9 cellular contexts compared by ENCODE assay signal in the genomic region with DNA sequence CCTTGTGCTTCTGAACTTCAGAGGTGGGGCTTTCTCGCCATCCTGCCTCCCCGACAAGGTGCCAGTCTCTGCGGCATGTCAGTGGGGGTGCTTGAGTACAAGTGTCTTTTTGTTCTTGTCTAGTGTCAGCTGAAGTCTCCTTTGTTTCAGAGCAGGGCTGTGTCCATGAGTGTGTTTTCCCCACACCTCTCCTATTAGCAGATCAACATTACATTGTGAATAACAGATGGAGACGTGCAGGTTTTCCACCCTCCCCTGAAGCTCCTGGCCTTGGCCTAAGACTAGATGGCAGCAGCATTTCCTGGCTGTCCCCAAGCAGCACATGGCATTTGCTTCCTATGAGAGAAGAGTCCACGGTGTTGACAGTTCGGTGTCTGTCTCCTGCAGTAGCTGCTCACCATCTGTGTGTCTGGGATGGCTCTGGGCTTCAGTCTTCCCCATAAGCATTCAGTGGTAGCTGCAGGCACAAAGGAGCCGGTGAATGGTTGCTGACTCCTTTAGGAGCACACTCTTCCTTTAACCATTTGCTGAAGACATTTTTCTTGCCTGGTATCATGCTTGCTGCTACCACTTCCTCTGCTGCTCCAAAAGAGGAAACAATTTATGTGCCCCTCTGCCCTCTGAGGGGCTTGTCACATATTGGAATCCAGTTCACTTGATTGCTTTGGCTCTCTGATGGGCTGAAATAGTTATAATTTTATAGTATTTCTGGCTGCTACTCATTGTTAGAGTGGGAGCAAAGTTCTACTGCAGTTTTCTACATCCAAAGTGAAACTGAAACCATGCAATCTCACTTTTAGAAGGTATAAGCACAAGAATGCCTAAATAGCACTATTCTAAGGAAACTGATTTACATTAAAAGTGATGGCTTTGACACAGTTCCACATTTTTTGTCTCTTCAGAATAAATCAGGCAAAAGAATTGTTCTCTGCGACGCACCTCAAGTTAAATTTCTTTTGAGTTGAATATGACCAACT.
DNase-seq lines count a peak whose midpoint lies in the region; ATAC-seq lines count a peak whose summit lies in the region.
"Had no signal": no experiment of that assay in that cellular context is flagged by ENCODE, and none has a peak within 500 bp of the region (broad histone marks: within the 10 kb centered on the region; RNA-seq: fewer than 3 reads in every experiment).

No MANE protein-coding gene starts in this region.

- no peak overlapping the region for H3K4ac ChIP-seq in mesendoderm (ENCODE audit: low read depth, low read length)

- ATAC-seq in GM19395 (IDR thresholded peaks at IDR 0.05; ENCODE audit: unreplicated experiment), result no peak

- no peak overlapping the region for H3K18ac ChIP-seq in mesendoderm (ENCODE audit: low read length)

- H2AFZ ChIP-seq in Karpas-422 (ENCODE audit: low read length), result 0 out of 2 replicates have a peak overlapping the region, but pooled peaks have one; percentile 14

- H3K79me2 ChIP-seq in Karpas-422 (ENCODE audit: low read length) (no peaks in the 10 kb centered on the region), mesendoderm (ENCODE audit: control insufficient read depth, insufficient read depth, low read length) (no peaks in the 10 kb centered on the region)

- DNase-seq in DMS153 (lab: John Stamatoyannopoulos, UW), result peak; percentile 39
- no peak for DNase-seq in Karpas-422
- DNase-seq in effector memory CD4-positive, alpha-beta T cell, result no peak
- DNase-seq in occipital lobe (lab: John Stamatoyannopoulos, UW), result peak; percentile 35
- no peak for DNase-seq in NCI-H2107 treated with DMSO at 0.1 percent for 48 hours (lab: John Stamatoyannopoulos, UW; ENCODE audit: unreplicated experiment)
- no peak for DNase-seq in mesendoderm
- no peak for DNase-seq in stimulated activated CD4-positive, alpha-beta T cell treated with anti-CD3 and anti-CD28 coated beads, Interleukin-4, amount 100 ng/mL, for 24 hours
- DNase-seq: NCI-H1694 treated with DMSO at 0.1 percent for 48 hours had no signal

- H3K27ac ChIP-seq in Karpas-422 (ENCODE audit: low read length) (no peak overlapping the region), mesendoderm (ENCODE audit: low read depth, low read length) (no peak overlapping the region)
- H3K27ac ChIP-seq in effector memory CD4-positive, alpha-beta T cell (ENCODE audit: insufficient read depth, low read length, poor library complexity, severe bottlenecking), result no peak overlapping the region

- H2BK5ac ChIP-seq in mesendoderm (ENCODE audit: low read length), result no peak overlapping the region

- H3K23ac ChIP-seq in mesendoderm (ENCODE audit: low read length), result no peak overlapping the region

- H4K5ac ChIP-seq in mesendoderm (ENCODE audit: low read length), result no peak overlapping the region

- no peak overlapping the region for H2BK15ac ChIP-seq in mesendoderm (replicated peaks; ENCODE audit: low read depth)

- H3K27me3 ChIP-seq in Karpas-422 (ENCODE audit: low read length), result no peaks in the 10 kb centered on the region
- H3K27me3 ChIP-seq in effector memory CD4-positive, alpha-beta T cell (replicated peaks; ENCODE audit: control insufficient read depth, insufficient read depth, low read length, poor library complexity, severe bottlenecking), result no peaks in the 10 kb centered on the region
- no peaks in the 10 kb centered on the region for H3K27me3 ChIP-seq in mesendoderm (ENCODE audit: insufficient read depth, low read length, poor library complexity)

- no peaks in the 10 kb centered on the region for H3K36me3 ChIP-seq in Karpas-422 (ENCODE audit: insufficient read depth, low read length)
- H3K36me3 ChIP-seq in effector memory CD4-positive, alpha-beta T cell (ENCODE audit: control insufficient read depth, insufficient read depth, low read length), result no peaks in the 10 kb centered on the region
- H3K36me3 ChIP-seq in mesendoderm (ENCODE audit: control insufficient read depth, insufficient read depth, low read length), result no peaks in the 10 kb centered on the region

- no peak overlapping the region; the same call in 1 of the 2 replicates for H3K4me3 ChIP-seq in Karpas-422 (ENCODE audit: low read length)
- peak overlapping the region; percentile 33 for H3K4me3 ChIP-seq in effector memory CD4-positive, alpha-beta T cell (ENCODE audit: insufficient read depth, low read depth, low read length, poor library complexity, severe bottlenecking)
- no peak overlapping the region for H3K4me3 ChIP-seq in mesendoderm (ENCODE audit: low read length)

- H3K4me1 ChIP-seq in Karpas-422 (ENCODE audit: low read length) (no peaks in the 10 kb centered on the region), mesendoderm (ENCODE audit: control insufficient read depth, low read depth, low read length) (no peaks in the 10 kb centered on the region)
- H3K4me1 ChIP-seq in effector memory CD4-positive, alpha-beta T cell (ENCODE audit: control insufficient read depth, insufficient read depth, low read length, poor library complexity, severe bottlenecking), result no peaks in the 10 kb centered on the region

- H4K20me1 ChIP-seq in Karpas-422 (ENCODE audit: insufficient read depth, low read depth, low read length), result no peaks in the 10 kb centered on the region

- H2BK120ac ChIP-seq in mesendoderm (ENCODE audit: low read depth, low read length), result no peak overlapping the region

- H2AK5ac ChIP-seq in mesendoderm (ENCODE audit: low read length), result no peak overlapping the region

- H3K9me3 ChIP-seq in Karpas-422 (ENCODE audit: low read length), result peaks cover 18% of the 10 kb centered on the region
- no peaks in the 10 kb centered on the region for H3K9me3 ChIP-seq in effector memory CD4-positive, alpha-beta T cell (ENCODE audit: control insufficient read depth, low read length)

- H4K8ac ChIP-seq in mesendoderm (ENCODE audit: low read depth, low read length), result no peak overlapping the region

- no CpG with 5 or more reads among the region's 9 CpGs for WGBS in mesendoderm (ENCODE audit: extremely low coverage, insufficient coverage, low lambda C conversion rate)

- H3K56ac ChIP-seq in mesendoderm (ENCODE audit: low read length), result no peak overlapping the region

- no peaks in the 10 kb centered on the region for H3K9me2 ChIP-seq in Karpas-422 (replicated peaks; ENCODE audit: insufficient read depth, low read length)

- H3K4me2 ChIP-seq in Karpas-422 (ENCODE audit: low read depth, low read length, poor library complexity, severe bottlenecking), result peak overlapping the region; percentile 8
- no peak overlapping the region for H3K4me2 ChIP-seq in mesendoderm (ENCODE audit: low read length)

- H3K9ac ChIP-seq in Karpas-422 (ENCODE audit: low read length), result no peak overlapping the region
- no peak overlapping the region for H3K9ac ChIP-seq in mesendoderm (ENCODE audit: low read length)

- H3K79me1 ChIP-seq in mesendoderm (ENCODE audit: low read length), result no peaks in the 10 kb centered on the region

Comparison
In these comparisons a context has a peak if more than half of its experiments do, and no peak if none do; other contexts are left out.
1. DNase-seq: peak in DMS153 (single experiment) and occipital lobe (single experiment); none in Karpas-422 (single experiment), effector memory CD4-positive, alpha-beta T cell (0 of 3), NCI-H2107 treated with DMSO at 0.1 percent for 48 hours (single experiment), mesendoderm (single experiment) and stimulated activated CD4-positive, alpha-beta T cell treated with anti-CD3 and anti-CD28 coated beads, Interleukin-4, amount 100 ng/mL, for 24 hours (single experiment).